ENCODE assay signal across 30 cellular contexts in the genomic region with DNA sequence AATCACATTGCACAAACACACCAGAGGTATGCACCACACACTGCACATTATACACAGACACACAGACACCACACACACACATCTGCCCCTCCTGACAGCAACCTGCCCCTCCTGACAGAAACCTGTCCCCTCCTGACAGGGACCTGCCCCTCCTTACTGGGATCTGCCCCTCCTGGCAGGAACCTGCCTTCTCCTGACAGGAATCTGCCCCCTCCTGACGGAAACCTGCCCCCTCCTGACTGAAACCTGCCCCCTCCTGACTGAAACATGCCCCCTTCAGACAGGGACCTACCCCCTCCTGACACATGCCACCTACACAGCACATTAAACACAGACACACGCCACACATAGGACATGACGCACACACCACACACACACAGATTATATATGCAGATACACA.
DNase-seq lines count a peak whose midpoint lies in the region; ATAC-seq and TF ChIP-seq lines count a peak whose summit lies in the region.
"Had no signal": no experiment of that assay in that cellular context is flagged by ENCODE, and none has a peak within 500 bp of the region (broad histone marks: within the 10 kb centered on the region; RNA-seq: fewer than 3 reads in every experiment).

No MANE protein-coding gene starts in this region.

- no peaks in the 10 kb centered on the region for H3K27me3 Mint-ChIP-seq in natural killer cell treated with Interleukin-12 subunit alpha and Interleukin-12 subunit beta and Interleukin-15 and Interleukin-18, amount 100 ng/mL, for 72 hours
- H3K27me3 Mint-ChIP-seq in natural killer cell (ENCODE audit: low read depth in 2 of 2) (peaks cover 0 to 4% of the 10 kb centered on the region in 2 donors), HFFc6 (ENCODE audit: insufficient read depth) (peaks cover 8% of the 10 kb centered on the region)

- H3K18ac ChIP-seq in trophoblast cell (ENCODE audit: low read length) = no peak overlapping the region

- no peak overlapping the region for H2AK5ac ChIP-seq in trophoblast cell (ENCODE audit: low read length)

- H3K4me3 Mint-ChIP-seq in natural killer cell treated with Interleukin-12 subunit alpha and Interleukin-12 subunit beta and Interleukin-15 and Interleukin-18, amount 100 ng/mL, for 72 hours = no peak overlapping the region
- H3K4me3 Mint-ChIP-seq in natural killer cell = no peak overlapping the region
- no peak overlapping the region for H3K4me3 Mint-ChIP-seq in HFFc6
- H3K4me3 Mint-ChIP-seq: activated naive CD8-positive, alpha-beta T cell treated with anti-CD3 and anti-CD28 coated beads, Interleukin-2, amount 50 U/mL, for 24 hours; CD4-positive, alpha-beta T cell; effector memory CD8-positive, alpha-beta T cell; neural crest cell; stimulated activated naive B cell treated with anti-CD40 and anti-IgM and Interleukin-4, amounts not matched to agents 10 μg/mL and 1 μg/mL and 100 μg/mL, for 72 hours; WTC11 had no signal

- H3K36me3 ChIP-seq in fibroblast of lung (ENCODE audit: control insufficient read depth, insufficient read depth, low read length) (peaks cover 21% of the 10 kb centered on the region), trophoblast cell (ENCODE audit: control insufficient read depth in 1 of 2, insufficient read depth in 2 of 2, low read length in 2 of 2) (peaks cover 40 to 51% of the 10 kb centered on the region in 2 experiments), aorta (ENCODE audit: control insufficient read depth in 1 of 2, insufficient read depth in 2 of 2, low read length in 1 of 2) (peaks cover 0 to 3% of the 10 kb centered on the region in 2 donors)
- H3K36me3 ChIP-seq: colonic mucosa had no signal

- H3K79me2 ChIP-seq in fibroblast of lung (ENCODE audit: control insufficient read depth, insufficient read depth, low read length) (no peaks in the 10 kb centered on the region), trophoblast cell (ENCODE audit: control insufficient read depth, insufficient read depth, low read length, poor library complexity) (no peaks in the 10 kb centered on the region)
- H3K79me2 ChIP-seq: hepatocyte had no signal

- H3K4me1 Mint-ChIP-seq in natural killer cell treated with Interleukin-12 subunit alpha and Interleukin-12 subunit beta and Interleukin-15 and Interleukin-18, amount 100 ng/mL, for 72 hours (ENCODE audit: low read depth in 2 of 2) = no peaks in the 10 kb centered on the region
- H3K4me1 Mint-ChIP-seq in natural killer cell (no peaks in the 10 kb centered on the region), HFFc6 (ENCODE audit: low read depth) (peaks cover 3% of the 10 kb centered on the region; the same call in 1 of the 2 replicates)
- H3K4me1 Mint-ChIP-seq: activated naive CD8-positive, alpha-beta T cell treated with anti-CD3 and anti-CD28 coated beads, Interleukin-2, amount 50 U/mL, for 24 hours; neural crest cell had no signal

- H3K4me1 ChIP-seq in fibroblast of lung (ENCODE audit: control insufficient read depth, extremely low read depth, insufficient read depth, low read length) = peaks cover 31% of the 10 kb centered on the region
- H3K4me1 ChIP-seq in trophoblast cell (ENCODE audit: control insufficient read depth in 1 of 2, insufficient read depth in 2 of 2, low read length in 2 of 2) = peaks cover 15 to 18% of the 10 kb centered on the region in 2 experiments
- peaks cover 4 to 7% of the 10 kb centered on the region in 2 donors for H3K4me1 ChIP-seq in aorta (ENCODE audit: control insufficient read depth in 1 of 2, insufficient read depth in 2 of 2, low read length in 2 of 2)
- H3K4me1 ChIP-seq: colonic mucosa, psoas muscle had no signal

- TF ChIP-seq CTCF in natural killer cell (IDR thresholded peaks at IDR 0.05) (no peak), fibroblast of lung (conservative IDR thresholded peaks at IDR 0.05 in 1 of 2, IDR thresholded peaks at IDR 0.05 in 1 of 2; ENCODE audit: low read depth in 1 of 2, low read length in 2 of 2) (no peak), HFFc6 (IDR thresholded peaks at IDR 0.05) (no peak)

- H3K36me3 Mint-ChIP-seq in natural killer cell treated with Interleukin-12 subunit alpha and Interleukin-12 subunit beta and Interleukin-15 and Interleukin-18, amount 100 ng/mL, for 72 hours = no peaks in the 10 kb centered on the region
- no peaks in the 10 kb centered on the region for H3K36me3 Mint-ChIP-seq in natural killer cell
- peaks cover 21% of the 10 kb centered on the region for H3K36me3 Mint-ChIP-seq in HFFc6 (ENCODE audit: low read depth)

- peak; percentile 58 for DNase-seq in natural killer cell treated with Interleukin-12 subunit alpha and Interleukin-12 subunit beta and Interleukin-15 and Interleukin-18, amount 100 ng/mL, for 72 hours (ENCODE audit: low spot score)
- no peak for DNase-seq in natural killer cell
- peak in 1 of 2 donors; percentile 39 for DNase-seq in fibroblast of lung (ENCODE audit: low read depth in 2 of 2)
- DNase-seq in trophoblast cell = no peak
- DNase-seq in aorta = no peak
- DNase-seq in amniotic stem cell (lab: John Stamatoyannopoulos, UW) = no peak
- DNase-seq in HFFc6 = no peak
- DNase-seq: activated CD4-positive, alpha-beta T cell treated with anti-CD3 and anti-CD28 coated beads, Interleukin-2, amount 50 U/mL, for 48 hours; activated CD8-positive, alpha-beta memory T cell treated with anti-CD3 and anti-CD28 coated beads, Interleukin-2, amount 50 U/mL, for 48 hours; activated naive CD8-positive, alpha-beta T cell treated with anti-CD3 and anti-CD28 coated beads, Interleukin-2, amount 50 U/mL, for 24 hours; colonic mucosa; DMS 273 treated with DMSO at 0.1 percent for 48 hours; effector memory CD8-positive, alpha-beta T cell; foreskin melanocyte; MG63; NCI-H1417; NCI-H2081 treated with DMSO at 0.1 percent for 48 hours; NCI-H446 treated with DMSO at 0.1 percent for 48 hours; OCI-M1; psoas muscle; SIG-M5; stimulated activated CD4-positive, alpha-beta T cell treated with anti-CD3 and anti-CD28 coated beads, Interleukin-4, amount 100 ng/mL, for 24 hours; stimulated activated naive B cell treated with anti-CD40 and anti-IgM and Interleukin-4, amounts not matched to agents 10 μg/mL and 1 μg/mL and 100 μg/mL, for 72 hours had no signal

- no peak overlapping the region for H3K14ac ChIP-seq in trophoblast cell (ENCODE audit: low read length)

- no peak for ATAC-seq in natural killer cell treated with Interleukin-12 subunit alpha and Interleukin-12 subunit beta and Interleukin-15 and Interleukin-18, amount 100 ng/mL, for 72 hours
- ATAC-seq in natural killer cell (no peak), aorta (ENCODE audit: low FRiP score) (no peak), HG02623 (IDR thresholded peaks at IDR 0.05; ENCODE audit: unreplicated experiment) (no peak)
- ATAC-seq: activated naive CD8-positive, alpha-beta T cell treated with anti-CD3 and anti-CD28 coated beads, Interleukin-2, amount 50 U/mL, for 24 hours; effector memory CD8-positive, alpha-beta T cell; esophagus mucosa; K562; psoas muscle had no signal

- no peaks in the 10 kb centered on the region for H3K79me1 ChIP-seq in trophoblast cell (ENCODE audit: low read length)

- H3K27ac Mint-ChIP-seq in natural killer cell treated with Interleukin-12 subunit alpha and Interleukin-12 subunit beta and Interleukin-15 and Interleukin-18, amount 100 ng/mL, for 72 hours = no peak overlapping the region
- no peak overlapping the region for H3K27ac Mint-ChIP-seq in natural killer cell
- no peak overlapping the region for H3K27ac Mint-ChIP-seq in HFFc6
- H3K27ac Mint-ChIP-seq: activated naive CD8-positive, alpha-beta T cell treated with anti-CD3 and anti-CD28 coated beads, Interleukin-2, amount 50 U/mL, for 24 hours; CD4-positive, alpha-beta T cell; effector memory CD8-positive, alpha-beta T cell; stimulated activated naive B cell treated with anti-CD40 and anti-IgM and Interleukin-4, amounts not matched to agents 10 μg/mL and 1 μg/mL and 100 μg/mL, for 72 hours; WTC11 had no signal

- no peak overlapping the region for H4K91ac ChIP-seq in trophoblast cell (ENCODE audit: low read depth, low read length)

- H3K23ac ChIP-seq in trophoblast cell (ENCODE audit: low read length) = no peak overlapping the region

- no peaks in the 10 kb centered on the region for H3K9me3 Mint-ChIP-seq in natural killer cell treated with Interleukin-12 subunit alpha and Interleukin-12 subunit beta and Interleukin-15 and Interleukin-18, amount 100 ng/mL, for 72 hours
- H3K9me3 Mint-ChIP-seq in natural killer cell (no peaks in the 10 kb centered on the region), HFFc6 (no peaks in the 10 kb centered on the region)
- H3K9me3 Mint-ChIP-seq: activated naive CD8-positive, alpha-beta T cell treated with anti-CD3 and anti-CD28 coated beads, Interleukin-2, amount 50 U/mL, for 24 hours; CD4-positive, alpha-beta T cell; neural crest cell; stimulated activated naive B cell treated with anti-CD40 and anti-IgM and Interleukin-4, amounts not matched to agents 10 μg/mL and 1 μg/mL and 100 μg/mL, for 72 hours; WTC11 had no signal

- no peak overlapping the region for H2BK120ac ChIP-seq in trophoblast cell (ENCODE audit: insufficient read depth, low read length, poor library complexity)

- no peaks in the 10 kb centered on the region for H4K20me1 ChIP-seq in fibroblast of lung (ENCODE audit: control insufficient read depth, extremely low read depth, insufficient read depth, low read length)

- H3K4me3 ChIP-seq in fibroblast of lung (replicated peaks in 1 of 4; ENCODE audit: control extremely low read depth in 1 of 4, insufficient read depth in 1 of 4, low read depth in 3 of 4, low read length in 4 of 4) (no peak overlapping the region), trophoblast cell (ENCODE audit: low read depth, low read length) (peak overlapping the region; percentile 13), aorta (ENCODE audit: low read length in 2 of 2) (no peak overlapping the region)
- H3K4me3 ChIP-seq: colonic mucosa, hepatocyte, K562, MG63, psoas muscle had no signal

- H3K4ac ChIP-seq in trophoblast cell (ENCODE audit: low read depth, low read length) = no peak overlapping the region

- H2AFZ ChIP-seq in fibroblast of lung (ENCODE audit: low read length) (no peak overlapping the region), trophoblast cell (ENCODE audit: insufficient read depth, low read length, poor library complexity) (no peak overlapping the region)
- H2AFZ ChIP-seq: hepatocyte had no signal

- no peak overlapping the region for H4K12ac ChIP-seq in trophoblast cell (ENCODE audit: low read depth, low read length)

- no peak overlapping the region for H2BK12ac ChIP-seq in trophoblast cell (ENCODE audit: low read length)

- H3K27ac ChIP-seq in fibroblast of lung (ENCODE audit: insufficient read depth, low read length) = peak overlapping the region; percentile 86
- no peak overlapping the region for H3K27ac ChIP-seq in trophoblast cell (ENCODE audit: low read depth, low read length)
- peak overlapping the region; percentile 83 to 99 for H3K27ac ChIP-seq in aorta (ENCODE audit: low read depth in 1 of 2, low read length in 2 of 2)
- H3K27ac ChIP-seq: colonic mucosa, hepatocyte had no signal

- H3K27me3 ChIP-seq in fibroblast of lung (ENCODE audit: control insufficient read depth, insufficient read depth, low read length) = no peaks in the 10 kb centered on the region
- no peaks in the 10 kb centered on the region for H3K27me3 ChIP-seq in trophoblast cell (ENCODE audit: insufficient read depth, low read length)
- H3K27me3 ChIP-seq in aorta (ENCODE audit: control insufficient read depth in 1 of 2, insufficient read depth in 2 of 2, low read length in 1 of 2) = no peaks in the 10 kb centered on the region
- H3K27me3 ChIP-seq: colonic mucosa, hepatocyte, MG63 had no signal

- intact Hi-C loops in natural killer cell (cut with micrococcal nuclease) = no loop called here
- intact Hi-C loops in aorta (cut with DNase I) = loop anchor here in 1 of 2 donors (5.0 kb wide), 1 partner anchor 52 kb away; no protein-coding TSS in a partner anchor

- no peak overlapping the region for H2BK5ac ChIP-seq in trophoblast cell (ENCODE audit: low read depth, low read length, poor library complexity)

- no peaks in the 10 kb centered on the region for H3K9me3 ChIP-seq in fibroblast of lung (ENCODE audit: control insufficient read depth, insufficient read depth, low read depth, low read length)
- H3K9me3 ChIP-seq in trophoblast cell (ENCODE audit: insufficient read depth, low read depth, low read length) = no peaks in the 10 kb centered on the region
- H3K9me3 ChIP-seq in aorta (ENCODE audit: control insufficient read depth, low read length) = no peaks in the 10 kb centered on the region
- H3K9me3 ChIP-seq: colonic mucosa, MG63, psoas muscle had no signal

- H3K4me2 ChIP-seq in fibroblast of lung (ENCODE audit: extremely low read depth, insufficient read depth, low read length) = no peak overlapping the region
- no peak overlapping the region for H3K4me2 ChIP-seq in trophoblast cell (ENCODE audit: low read length)
- H3K4me2 ChIP-seq: hepatocyte had no signal

- no CpG with 5 or more reads among the region's 3 CpGs for WGBS in trophoblast cell (ENCODE audit: extremely low coverage, insufficient coverage, insufficient read length)
- WGBS in aorta, 2 donors = 74 to 77% methylated on average over 3 of the region's 3 CpGs

- no peak overlapping the region for H3K9ac ChIP-seq in fibroblast of lung (ENCODE audit: insufficient read depth, low read length)
- no peak overlapping the region for H3K9ac ChIP-seq in trophoblast cell (ENCODE audit: low read length)

- H4K8ac ChIP-seq in trophoblast cell (ENCODE audit: low read depth, low read length) = no peak overlapping the region
